ENCODE assay signal across 13 cellular contexts in genomic region chr2:85893428-85894258, GRCh38. TPM values are rescaled to one million over a fixed set of nuclear protein-coding genes. Genes with fewer than 3 reads are reported as not detected.
DNase-seq lines count a peak whose midpoint lies in the region; ATAC-seq, FAIRE-seq and TF ChIP-seq lines count a peak whose summit lies in the region.
"Had no signal": no experiment of that assay in that cellular context is flagged by ENCODE, and none has a peak within 500 bp of the region (broad histone marks: within the 10 kb centered on the region; RNA-seq: fewer than 3 reads in every experiment).

No MANE protein-coding gene starts in this region.

- H3K27ac ChIP-seq in HepG2 (ENCODE audit: extremely low read length, insufficient read depth, low read length) = no peak overlapping the region
- no peak overlapping the region for H3K27ac ChIP-seq in right lobe of liver
- peak overlapping the region; percentile 98 for H3K27ac ChIP-seq in keratinocyte (ENCODE audit: control insufficient read depth, insufficient read depth, low read length)
- H3K27ac ChIP-seq: C4-2B, WERI-Rb-1 had no signal

- TF ChIP-seq RAD21 in HepG2 (CRISPR knock-in tag; IDR thresholded peaks at IDR 0.05) = no peak

- H3K9ac ChIP-seq in HepG2 (ENCODE audit: insufficient read depth, low read depth, low read length) (no peak overlapping the region), keratinocyte (ENCODE audit: control insufficient read depth, extremely low read depth, insufficient read depth, low read length) (peak overlapping the region; percentile 77)

- CTCF ChIA-PET in HepG2 (lab: Yijun Ruan, JAX; ENCODE audit: low intra/inter-chr PET ratio, low total read pairs) = no interaction called here

- 0 out of 2 replicates have a peak, but pooled peaks cover 7% of the 10 kb centered on the region for H3K9me3 ChIP-seq in HepG2 (ENCODE audit: low read length)
- no peaks in the 10 kb centered on the region for H3K9me3 ChIP-seq in right lobe of liver
- H3K9me3 ChIP-seq in keratinocyte (ENCODE audit: control insufficient read depth, low read depth, low read length) = no peaks in the 10 kb centered on the region

- no peak for TF ChIP-seq CTCF in HepG2 (CRISPR knock-in tag; IDR thresholded peaks at IDR 0.05)
- TF ChIP-seq CTCF in right lobe of liver (IDR thresholded peaks at IDR 0.05) = no peak
- TF ChIP-seq CTCF in keratinocyte (optimal IDR thresholded peaks at IDR 0.05 in 1 of 3, IDR thresholded peaks at IDR 0.05 in 1 of 3, conservative IDR thresholded peaks at IDR 0.05 in 1 of 3; ENCODE audit: extremely low read depth in 1 of 3, insufficient read depth in 2 of 3, low read length in 3 of 3) = no peak

- no peak for TF ChIP-seq EP300 in HepG2 (IDR thresholded peaks at IDR 0.05; ENCODE audit: low read depth in 2 of 2, low read length in 2 of 2)
- TF ChIP-seq EP300 in HepG2 (CRISPR knock-in tag; IDR thresholded peaks at IDR 0.05; ENCODE audit: borderline replicate concordance) = no peak

- H2AFZ ChIP-seq in HepG2 (ENCODE audit: low read length) (no peak overlapping the region), keratinocyte (ENCODE audit: control insufficient read depth, low read length) (no peak overlapping the region)

- POLR2A ChIA-PET in HepG2 (lab: Yijun Ruan, JAX) = no interaction called here

- intact Hi-C loops in HepG2 (cut with micrococcal nuclease; ENCODE audit: unreplicated experiment) (no loop called here), right lobe of liver (cut with DNase I) (no loop called here)

- dilution Hi-C loops in keratinocyte (cut with MboI; ENCODE audit: extremely low pct_ligation_motif_present, low sequenced_read_pairs) = no loop called here

- no peaks in the 10 kb centered on the region for H3K36me3 ChIP-seq in HepG2 (replicated peaks in 1 of 2; ENCODE audit: control insufficient read depth in 1 of 2, insufficient read depth in 2 of 2, low read length in 2 of 2)
- H3K36me3 ChIP-seq in right lobe of liver = no peaks in the 10 kb centered on the region
- H3K36me3 ChIP-seq in keratinocyte (ENCODE audit: control insufficient read depth in 2 of 2, extremely low read depth in 1 of 2, insufficient read depth in 2 of 2, low read length in 2 of 2) = no peaks in the 10 kb centered on the region
- H3K36me3 ChIP-seq: WERI-Rb-1 had no signal

- H4K20me1 ChIP-seq in HepG2 (ENCODE audit: insufficient read depth, low read length) (no peaks in the 10 kb centered on the region), keratinocyte (ENCODE audit: control insufficient read depth, extremely low read depth, insufficient read depth, low read length) (no peaks in the 10 kb centered on the region)

- in situ Hi-C loops in HepG2 (cut with HindIII; ENCODE audit: extremely low pct_ligation_motif_present, low pct_unique_long_range_greater_than_20kb) = no loop called here

- H3K27me3 ChIP-seq in HepG2 (ENCODE audit: control insufficient read depth in 1 of 2, insufficient read depth in 2 of 2, low read length in 2 of 2) = peaks cover 0 to 4% of the 10 kb centered on the region in 2 experiments; a peak in 2 of 5 replicates
- H3K27me3 ChIP-seq in right lobe of liver = no peaks in the 10 kb centered on the region
- H3K27me3 ChIP-seq in keratinocyte (ENCODE audit: control insufficient read depth, extremely low read depth, insufficient read depth, low read length) = no peaks in the 10 kb centered on the region

- 25% methylated on average over 9 of the region's 9 CpGs for WGBS in HepG2 (ENCODE audit: low lambda C conversion rate)
- 76% methylated on average over 9 of the region's 9 CpGs for WGBS in right lobe of liver (ENCODE audit: insufficient coverage, low coverage, low lambda C conversion rate, missing lambda C conversion rate)

- FAIRE-seq in HepG2 (lab: Jason Lieb, UNC) (no peak), keratinocyte (lab: Jason Lieb, UNC) (peak; percentile 80)

- H3K9me1 ChIP-seq in keratinocyte (ENCODE audit: control insufficient read depth, extremely low read depth, insufficient read depth, low read length) = peaks cover 2% of the 10 kb centered on the region

- H3K4me1 ChIP-seq in HepG2 (ENCODE audit: insufficient read depth, low read length) (peaks cover 10% of the 10 kb centered on the region), right lobe of liver (peaks cover 0 to 17% (median 2%) of the 10 kb centered on the region in 4 donors), keratinocyte (ENCODE audit: control insufficient read depth, extremely low read depth, insufficient read depth, low read length) (peaks cover 43% of the 10 kb centered on the region)

- H3K4me2 ChIP-seq in HepG2 (ENCODE audit: low read depth, low read length) (no peak overlapping the region), keratinocyte (ENCODE audit: control insufficient read depth, extremely low read depth, insufficient read depth, low read depth, low read length) (peak overlapping the region; percentile 63)

- ATAC-seq in HepG2 = no peak
- no peak for ATAC-seq in right lobe of liver
- ATAC-seq: activated naive CD4-positive, alpha-beta T cell treated with anti-CD3 and anti-CD28 coated beads, Interleukin-2, amount 50 U/mL, for 72 hours had no signal

- H3K79me2 ChIP-seq in HepG2 (ENCODE audit: insufficient read depth, low read length) (no peaks in the 10 kb centered on the region), keratinocyte (ENCODE audit: control insufficient read depth, insufficient read depth, low read length) (no peaks in the 10 kb centered on the region)

- H3K4me3 ChIP-seq in HepG2 (replicated peaks in 1 of 3; ENCODE audit: insufficient read depth in 1 of 3, low read depth in 2 of 3, low read length in 3 of 3) (no peak overlapping the region), right lobe of liver (no peak overlapping the region), keratinocyte (ENCODE audit: control insufficient read depth in 2 of 3, extremely low read depth in 1 of 3, insufficient read depth in 2 of 3, low read depth in 1 of 3, low read length in 3 of 3) (peak overlapping the region in 2 of 3 experiments; percentile 4 to 13)

- no TSS peak for BruUV-seq in HepG2 (replicated peaks; lab: Mats Ljungman, UMichigan)

- DNase-seq in HepG2 (ENCODE audit: low spot score) (no peak), right lobe of liver (no peak), astrocyte of the hippocampus (ENCODE audit: low read depth, low spot score) (peak; percentile 81), keratinocyte (ENCODE audit: low read depth, low spot score) (peak; percentile 67), COLO668 (lab: John Stamatoyannopoulos, UW; ENCODE audit: unreplicated experiment) (no peak), mesenteric fat pad (ENCODE audit: low spot score) (no peak), putamen (ENCODE audit: low spot score) (no peak), NCI-H1436 (lab: John Stamatoyannopoulos, UW) (no peak)
- DNase-seq: H9, NCI-H526 treated with DMSO at 0.1 percent for 48 hours, WERI-Rb-1 had no signal

- TF ChIP-seq POLR2A in HepG2 (IDR thresholded peaks at IDR 0.05; ENCODE audit: insufficient read depth in 1 of 2, low read depth in 2 of 2, low read length in 2 of 2) = no peak
- TF ChIP-seq POLR2A in right lobe of liver (IDR thresholded peaks at IDR 0.05) = no peak

TF ChIP-seq in HepG2, 621 proteins besides CTCF, POLR2A, EP300 and RAD21 (continues in another document):
- TF ChIP-seq, protein P1, sequence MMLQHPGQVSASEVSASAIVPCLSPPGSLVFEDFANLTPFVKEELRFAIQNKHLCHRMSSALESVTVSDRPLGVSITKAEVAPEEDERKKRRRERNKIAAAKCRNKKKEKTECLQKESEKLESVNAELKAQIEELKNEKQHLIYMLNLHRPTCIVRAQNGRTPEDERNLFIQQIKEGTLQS (CRISPR knock-in tag; IDR thresholded peaks at IDR 0.05) = no peak
- TF ChIP-seq NONO (IDR thresholded peaks at IDR 0.05) (no peak), NONO (CRISPR knock-in tag; conservative IDR thresholded peaks at IDR 0.05) (no peak), ZNF10 (CRISPR knock-in tag; IDR thresholded peaks at IDR 0.05; ENCODE audit: borderline replicate concordance, low read depth) (no peak), BCL6 (CRISPR knock-in tag; IDR thresholded peaks at IDR 0.05) (0 out of 2 replicates have a peak, but pooled peaks have one; percentile 11)

RNA-seq across cellular contexts. Expression of gene ST3GAL5, which starts 4.9 kb away (rescaled TPM):
- total RNA-seq in HepG2 (2016; rRNA removed; fragmentation: Illumina TruSeq; extraction: Trizol) (1.3 TPM in 2 replicates), right lobe of liver (10 to 100 TPM in 4 of 6 experiments, 1 to 10 TPM in 2; 8.6 to 22.2 (median 10.9) TPM), mesenteric fat pad (33.1 TPM)
- total RNA-seq in HepG2 (2016; cell fraction: cytosol; rRNA removed; fragmentation: Illumina TruSeq; extraction: Trizol; ENCODE audit: low read depth) = 1.4 and 2.7 TPM in 2 replicates
- 1.3 and 1.4 TPM in 2 replicates for total RNA-seq in HepG2 (2016; cell fraction: insoluble cytoplasmic fraction; rRNA removed; fragmentation: Illumina TruSeq; extraction: Trizol)
- 3.0 and 3.4 TPM in 2 replicates for total RNA-seq in HepG2 (2016; cell fraction: membrane; rRNA removed; fragmentation: Illumina TruSeq; extraction: Trizol)
- 1.9 and 2.0 TPM in 2 replicates for total RNA-seq in HepG2 (2016; cell fraction: nucleus; rRNA removed; fragmentation: Illumina TruSeq; extraction: Trizol)
- polyA plus RNA-seq in HepG2 (2011; rRNA removed) (2.0 and 2.1 TPM in 2 replicates), keratinocyte (29.7 to 43.5 TPM (median 39.7 TPM) in 3 replicates)
- 0.91 and 1.9 TPM in 2 replicates for polyA plus RNA-seq in HepG2 (2011; cell fraction: cytosol; rRNA removed)
- polyA plus RNA-seq in HepG2 (2011; cell fraction: nucleus; rRNA removed) = 1.2 and 1.9 TPM in 2 replicates
- 1.2 and 1.4 TPM in 2 replicates for polyA plus RNA-seq in HepG2 (2012)
- 2.0 and 2.2 TPM in 2 replicates for polyA plus RNA-seq in HepG2 (2016; cell fraction: cytosol; fragmentation: Illumina TruSeq; extraction: Trizol; ENCODE audit: low read depth)
- polyA plus RNA-seq in HepG2 (2016; cell fraction: insoluble cytoplasmic fraction; fragmentation: Illumina TruSeq; extraction: Trizol; ENCODE audit: low read depth) = 1.2 and 1.5 TPM in 2 replicates
- 1.9 and 2.8 TPM in 2 replicates for polyA plus RNA-seq in HepG2 (2016; cell fraction: membrane; fragmentation: Illumina TruSeq; extraction: Trizol; ENCODE audit: low read depth)
- polyA plus RNA-seq in HepG2 (2016; cell fraction: nucleus; fragmentation: Illumina TruSeq; extraction: Trizol; ENCODE audit: insufficient read depth, low read depth) = 2.6 and 2.7 TPM in 2 replicates
- polyA minus RNA-seq in HepG2 (2011; rRNA and poly(A)+ RNA removed; ENCODE audit: low replicate concordance) = 1.2 and 2.0 TPM in 2 replicates
- polyA minus RNA-seq in HepG2 (2011; cell fraction: cytosol; rRNA and poly(A)+ RNA removed) = 0.97 and 1.6 TPM in 2 replicates
- 5.7 and 6.5 TPM in 2 replicates for polyA minus RNA-seq in HepG2 (2011; cell fraction: nucleus; rRNA and poly(A)+ RNA removed)
- polyA plus RNA-seq in keratinocyte (2011; ENCODE audit: low read depth) = 7.1 TPM
- 30.7 and 44.2 TPM in 2 replicates for polyA plus RNA-seq in keratinocyte (2011; cell fraction: cytosol; rRNA removed)
- polyA plus RNA-seq in keratinocyte (2011; cell fraction: nucleus; rRNA removed) = 49.3 and 50.8 TPM in 2 replicates
- polyA plus RNA-seq in keratinocyte (2012; ENCODE audit: low replicate concordance) = 7.0 and 24.6 TPM in 2 replicates
- polyA minus RNA-seq in keratinocyte = 16.0 to 43.2 TPM (median 26.8 TPM) in 3 replicates
- 18.2 TPM for polyA minus RNA-seq in keratinocyte (2011; cell fraction: cytosol; rRNA and poly(A)+ RNA removed)
- polyA minus RNA-seq in keratinocyte (2011; cell fraction: nucleus; rRNA and poly(A)+ RNA removed) = 19.0 and 37.9 TPM in 2 replicates

Comparison
In these comparisons a context has a peak if more than half of its experiments do, and no peak if none do; other contexts are left out.
1. DNase-seq: peak in astrocyte of the hippocampus (single experiment) and keratinocyte (single experiment); none in HepG2 (single experiment), right lobe of liver (0 of 3), COLO668 (single experiment), mesenteric fat pad (single experiment), putamen (single experiment) and NCI-H1436 (single experiment).
2. H3K4me3 ChIP-seq: peak in keratinocyte (2 of 3); none in HepG2 (0 of 3) and right lobe of liver (0 of 3).